1 cellular context compared by ENCODE assay signal in the genomic region with DNA sequence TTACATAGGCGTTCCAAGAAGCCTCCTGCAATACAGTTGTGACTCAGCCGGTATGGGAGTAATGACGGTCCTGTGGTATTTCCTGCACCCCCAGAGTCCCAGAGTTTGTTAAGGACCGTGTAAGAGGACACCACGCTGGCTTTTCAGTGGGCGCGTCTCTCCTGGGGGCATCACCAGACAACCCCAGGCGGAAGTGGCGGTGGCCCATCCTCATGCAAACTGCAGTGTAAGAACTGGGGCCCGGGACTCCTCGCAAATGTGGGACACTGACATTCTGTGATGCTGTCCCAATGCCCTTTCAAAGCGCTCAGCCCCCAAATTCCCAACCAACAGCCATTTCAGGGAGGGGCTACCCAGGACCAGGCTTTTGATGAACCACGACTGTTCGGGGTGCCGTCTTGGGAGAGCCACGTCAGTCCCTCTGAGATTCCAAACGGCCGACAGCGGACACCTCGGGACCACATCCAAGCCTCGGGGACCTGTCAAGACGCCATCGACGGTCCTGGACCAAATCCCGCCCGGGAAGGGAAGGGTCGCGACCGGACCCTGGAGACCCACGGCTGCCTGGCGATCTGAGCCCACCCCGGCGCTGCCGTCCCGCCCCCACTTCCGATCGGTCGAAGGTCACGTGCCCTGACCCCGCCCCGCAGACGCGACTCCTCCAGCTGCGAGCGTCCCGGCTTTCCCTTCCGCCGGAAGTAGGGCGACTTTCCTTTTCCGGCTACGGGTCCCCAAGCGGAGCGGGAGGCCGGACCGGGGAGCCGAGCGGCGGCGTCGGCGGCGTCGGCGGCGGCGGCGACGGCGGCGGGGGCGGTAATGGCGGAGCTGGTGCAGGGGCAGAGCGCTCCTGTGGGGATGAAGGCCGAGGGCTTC.
TF ChIP-seq lines count a peak whose summit lies in the region.

A gene with protein sequence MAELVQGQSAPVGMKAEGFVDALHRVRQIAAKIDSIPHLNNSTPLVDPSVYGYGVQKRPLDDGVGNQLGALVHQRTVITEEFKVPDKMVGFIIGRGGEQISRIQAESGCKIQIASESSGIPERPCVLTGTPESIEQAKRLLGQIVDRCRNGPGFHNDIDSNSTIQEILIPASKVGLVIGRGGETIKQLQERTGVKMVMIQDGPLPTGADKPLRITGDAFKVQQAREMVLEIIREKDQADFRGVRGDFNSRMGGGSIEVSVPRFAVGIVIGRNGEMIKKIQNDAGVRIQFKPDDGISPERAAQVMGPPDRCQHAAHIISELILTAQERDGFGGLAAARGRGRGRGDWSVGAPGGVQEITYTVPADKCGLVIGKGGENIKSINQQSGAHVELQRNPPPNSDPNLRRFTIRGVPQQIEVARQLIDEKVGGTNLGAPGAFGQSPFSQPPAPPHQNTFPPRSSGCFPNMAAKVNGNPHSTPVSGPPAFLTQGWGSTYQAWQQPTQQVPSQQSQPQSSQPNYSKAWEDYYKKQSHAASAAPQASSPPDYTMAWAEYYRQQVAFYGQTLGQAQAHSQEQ (plus strand): TSS at position 713 of the 873 bp plus-strand sequence. CDS start 104 bp downstream, at position 817.

TF ChIP-seq in K562, 482 proteins besides CTCF, POLR2A, EP300 and RAD21 (continued from another document and continues in another):
- TF ChIP-seq, protein P1, sequence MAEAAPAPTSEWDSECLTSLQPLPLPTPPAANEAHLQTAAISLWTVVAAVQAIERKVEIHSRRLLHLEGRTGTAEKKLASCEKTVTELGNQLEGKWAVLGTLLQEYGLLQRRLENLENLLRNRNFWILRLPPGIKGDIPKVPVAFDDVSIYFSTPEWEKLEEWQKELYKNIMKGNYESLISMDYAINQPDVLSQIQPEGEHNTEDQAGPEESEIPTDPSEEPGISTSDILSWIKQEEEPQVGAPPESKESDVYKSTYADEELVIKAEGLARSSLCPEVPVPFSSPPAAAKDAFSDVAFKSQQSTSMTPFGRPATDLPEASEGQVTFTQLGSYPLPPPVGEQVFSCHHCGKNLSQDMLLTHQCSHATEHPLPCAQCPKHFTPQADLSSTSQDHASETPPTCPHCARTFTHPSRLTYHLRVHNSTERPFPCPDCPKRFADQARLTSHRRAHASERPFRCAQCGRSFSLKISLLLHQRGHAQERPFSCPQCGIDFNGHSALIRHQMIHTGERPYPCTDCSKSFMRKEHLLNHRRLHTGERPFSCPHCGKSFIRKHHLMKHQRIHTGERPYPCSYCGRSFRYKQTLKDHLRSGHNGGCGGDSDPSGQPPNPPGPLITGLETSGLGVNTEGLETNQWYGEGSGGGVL (CRISPR knock-in tag; IDR thresholded peaks at IDR 0.05): no peak
- TF ChIP-seq, protein P2, sequence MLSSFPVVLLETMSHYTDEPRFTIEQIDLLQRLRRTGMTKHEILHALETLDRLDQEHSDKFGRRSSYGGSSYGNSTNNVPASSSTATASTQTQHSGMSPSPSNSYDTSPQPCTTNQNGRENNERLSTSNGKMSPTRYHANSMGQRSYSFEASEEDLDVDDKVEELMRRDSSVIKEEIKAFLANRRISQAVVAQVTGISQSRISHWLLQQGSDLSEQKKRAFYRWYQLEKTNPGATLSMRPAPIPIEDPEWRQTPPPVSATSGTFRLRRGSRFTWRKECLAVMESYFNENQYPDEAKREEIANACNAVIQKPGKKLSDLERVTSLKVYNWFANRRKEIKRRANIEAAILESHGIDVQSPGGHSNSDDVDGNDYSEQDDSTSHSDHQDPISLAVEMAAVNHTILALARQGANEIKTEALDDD (IDR thresholded peaks at IDR 0.05): no peak
- peak; percentile 98 for TF ChIP-seq GABPA (tag; conservative IDR thresholded peaks at IDR 0.05; ENCODE audit: low read depth)
- peak; percentile 72 for TF ChIP-seq TAF9B (IDR thresholded peaks at IDR 0.05; ENCODE audit: partially characterized antibody)
- no peak for TF ChIP-seq ZNF436 (CRISPR knock-in tag; IDR thresholded peaks at IDR 0.05)
- no peak for TF ChIP-seq CBX3 (IDR thresholded peaks at IDR 0.05; ENCODE audit: borderline replicate concordance in 1 of 2, low read length in 2 of 2)
- TF ChIP-seq, protein P3, sequence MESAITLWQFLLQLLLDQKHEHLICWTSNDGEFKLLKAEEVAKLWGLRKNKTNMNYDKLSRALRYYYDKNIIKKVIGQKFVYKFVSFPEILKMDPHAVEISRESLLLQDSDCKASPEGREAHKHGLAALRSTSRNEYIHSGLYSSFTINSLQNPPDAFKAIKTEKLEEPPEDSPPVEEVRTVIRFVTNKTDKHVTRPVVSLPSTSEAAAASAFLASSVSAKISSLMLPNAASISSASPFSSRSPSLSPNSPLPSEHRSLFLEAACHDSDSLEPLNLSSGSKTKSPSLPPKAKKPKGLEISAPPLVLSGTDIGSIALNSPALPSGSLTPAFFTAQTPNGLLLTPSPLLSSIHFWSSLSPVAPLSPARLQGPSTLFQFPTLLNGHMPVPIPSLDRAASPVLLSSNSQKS (CRISPR knock-in tag; IDR thresholded peaks at IDR 0.05): no peak
- no peak for TF ChIP-seq DDX20 (tag; IDR thresholded peaks at IDR 0.05; ENCODE audit: low read depth)
- no peak for TF ChIP-seq SREBF1 (IDR thresholded peaks at IDR 0.05; ENCODE audit: borderline replicate concordance, low read depth, low read length)
- no peak for TF ChIP-seq GATAD2B (IDR thresholded peaks at IDR 0.05; ENCODE audit: borderline replicate concordance)
- peak; percentile 96 for TF ChIP-seq RBFOX2 (IDR thresholded peaks at IDR 0.05; ENCODE audit: low read depth, low read length)
- TF ChIP-seq POLR2B (IDR thresholded peaks at IDR 0.05; ENCODE audit: low read depth, partially characterized antibody): peak; percentile 91
- TF ChIP-seq ZFX (CRISPR knock-in tag; IDR thresholded peaks at IDR 0.05): peak; percentile 74; the same call in 1 of the 2 replicates
- TF ChIP-seq ZNF263 (CRISPR knock-in tag; IDR thresholded peaks at IDR 0.05; ENCODE audit: borderline replicate concordance): peak; percentile 64; the same call in 1 of the 2 replicates
- TF ChIP-seq, protein P4, sequence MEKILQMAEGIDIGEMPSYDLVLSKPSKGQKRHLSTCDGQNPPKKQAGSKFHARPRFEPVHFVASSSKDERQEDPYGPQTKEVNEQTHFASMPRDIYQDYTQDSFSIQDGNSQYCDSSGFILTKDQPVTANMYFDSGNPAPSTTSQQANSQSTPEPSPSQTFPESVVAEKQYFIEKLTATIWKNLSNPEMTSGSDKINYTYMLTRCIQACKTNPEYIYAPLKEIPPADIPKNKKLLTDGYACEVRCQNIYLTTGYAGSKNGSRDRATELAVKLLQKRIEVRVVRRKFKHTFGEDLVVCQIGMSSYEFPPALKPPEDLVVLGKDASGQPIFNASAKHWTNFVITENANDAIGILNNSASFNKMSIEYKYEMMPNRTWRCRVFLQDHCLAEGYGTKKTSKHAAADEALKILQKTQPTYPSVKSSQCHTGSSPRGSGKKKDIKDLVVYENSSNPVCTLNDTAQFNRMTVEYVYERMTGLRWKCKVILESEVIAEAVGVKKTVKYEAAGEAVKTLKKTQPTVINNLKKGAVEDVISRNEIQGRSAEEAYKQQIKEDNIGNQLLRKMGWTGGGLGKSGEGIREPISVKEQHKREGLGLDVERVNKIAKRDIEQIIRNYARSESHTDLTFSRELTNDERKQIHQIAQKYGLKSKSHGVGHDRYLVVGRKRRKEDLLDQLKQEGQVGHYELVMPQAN (IDR thresholded peaks at IDR 0.05; ENCODE audit: borderline replicate concordance): peak; percentile 79; the same call in 1 of the 2 replicates
- no peak for TF ChIP-seq HMGN3 (IDR thresholded peaks at IDR 0.05; ENCODE audit: borderline replicate concordance, extremely low read depth, insufficient read length, low read depth, low read length)
- no peak for TF ChIP-seq ZKSCAN8 (CRISPR knock-in tag; IDR thresholded peaks at IDR 0.05)
- peak; percentile 74; the same call in 1 of the 2 replicates for TF ChIP-seq KLF6 (CRISPR knock-in tag; IDR thresholded peaks at IDR 0.05; ENCODE audit: borderline replicate concordance)
- no peak for TF ChIP-seq ATF1 (CRISPR knock-in tag; IDR thresholded peaks at IDR 0.05)
- TF ChIP-seq ATF1 (tag; IDR thresholded peaks at IDR 0.05): peak; percentile 80
- TF ChIP-seq FOXK2 (conservative IDR thresholded peaks at IDR 0.05 in 1 of 2, IDR thresholded peaks at IDR 0.05 in 1 of 2; ENCODE audit: low read depth in 2 of 2): 0 out of 4 replicates have a peak, but pooled peaks of 1 of the 2 experiments have one; percentile 23
- TF ChIP-seq, protein P5, sequence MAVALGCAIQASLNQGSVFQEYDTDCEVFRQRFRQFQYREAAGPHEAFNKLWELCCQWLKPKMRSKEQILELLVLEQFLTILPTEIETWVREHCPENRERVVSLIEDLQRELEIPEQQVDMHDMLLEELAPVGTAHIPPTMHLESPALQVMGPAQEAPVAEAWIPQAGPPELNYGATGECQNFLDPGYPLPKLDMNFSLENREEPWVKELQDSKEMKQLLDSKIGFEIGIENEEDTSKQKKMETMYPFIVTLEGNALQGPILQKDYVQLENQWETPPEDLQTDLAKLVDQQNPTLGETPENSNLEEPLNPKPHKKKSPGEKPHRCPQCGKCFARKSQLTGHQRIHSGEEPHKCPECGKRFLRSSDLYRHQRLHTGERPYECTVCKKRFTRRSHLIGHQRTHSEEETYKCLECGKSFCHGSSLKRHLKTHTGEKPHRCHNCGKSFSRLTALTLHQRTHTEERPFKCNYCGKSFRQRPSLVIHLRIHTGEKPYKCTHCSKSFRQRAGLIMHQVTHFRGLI (CRISPR knock-in tag; IDR thresholded peaks at IDR 0.05): no peak
- TF ChIP-seq ZNF41 (CRISPR knock-in tag; conservative IDR thresholded peaks at IDR 0.05): no peak
- TF ChIP-seq, protein P6, sequence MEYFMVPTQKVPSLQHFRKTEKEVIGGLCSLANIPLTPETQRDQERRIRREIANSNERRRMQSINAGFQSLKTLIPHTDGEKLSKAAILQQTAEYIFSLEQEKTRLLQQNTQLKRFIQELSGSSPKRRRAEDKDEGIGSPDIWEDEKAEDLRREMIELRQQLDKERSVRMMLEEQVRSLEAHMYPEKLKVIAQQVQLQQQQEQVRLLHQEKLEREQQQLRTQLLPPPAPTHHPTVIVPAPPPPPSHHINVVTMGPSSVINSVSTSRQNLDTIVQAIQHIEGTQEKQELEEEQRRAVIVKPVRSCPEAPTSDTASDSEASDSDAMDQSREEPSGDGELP (CRISPR knock-in tag; IDR thresholded peaks at IDR 0.05; ENCODE audit: borderline replicate concordance): peak; percentile 98
- no peak for TF ChIP-seq POLR3G (IDR thresholded peaks at IDR 0.05; ENCODE audit: extremely low read depth, insufficient read length, insufficient replicate concordance)
- no peak for TF ChIP-seq IFI16 (CRISPR knock-in tag; IDR thresholded peaks at IDR 0.05)
- TF ChIP-seq, protein P7, sequence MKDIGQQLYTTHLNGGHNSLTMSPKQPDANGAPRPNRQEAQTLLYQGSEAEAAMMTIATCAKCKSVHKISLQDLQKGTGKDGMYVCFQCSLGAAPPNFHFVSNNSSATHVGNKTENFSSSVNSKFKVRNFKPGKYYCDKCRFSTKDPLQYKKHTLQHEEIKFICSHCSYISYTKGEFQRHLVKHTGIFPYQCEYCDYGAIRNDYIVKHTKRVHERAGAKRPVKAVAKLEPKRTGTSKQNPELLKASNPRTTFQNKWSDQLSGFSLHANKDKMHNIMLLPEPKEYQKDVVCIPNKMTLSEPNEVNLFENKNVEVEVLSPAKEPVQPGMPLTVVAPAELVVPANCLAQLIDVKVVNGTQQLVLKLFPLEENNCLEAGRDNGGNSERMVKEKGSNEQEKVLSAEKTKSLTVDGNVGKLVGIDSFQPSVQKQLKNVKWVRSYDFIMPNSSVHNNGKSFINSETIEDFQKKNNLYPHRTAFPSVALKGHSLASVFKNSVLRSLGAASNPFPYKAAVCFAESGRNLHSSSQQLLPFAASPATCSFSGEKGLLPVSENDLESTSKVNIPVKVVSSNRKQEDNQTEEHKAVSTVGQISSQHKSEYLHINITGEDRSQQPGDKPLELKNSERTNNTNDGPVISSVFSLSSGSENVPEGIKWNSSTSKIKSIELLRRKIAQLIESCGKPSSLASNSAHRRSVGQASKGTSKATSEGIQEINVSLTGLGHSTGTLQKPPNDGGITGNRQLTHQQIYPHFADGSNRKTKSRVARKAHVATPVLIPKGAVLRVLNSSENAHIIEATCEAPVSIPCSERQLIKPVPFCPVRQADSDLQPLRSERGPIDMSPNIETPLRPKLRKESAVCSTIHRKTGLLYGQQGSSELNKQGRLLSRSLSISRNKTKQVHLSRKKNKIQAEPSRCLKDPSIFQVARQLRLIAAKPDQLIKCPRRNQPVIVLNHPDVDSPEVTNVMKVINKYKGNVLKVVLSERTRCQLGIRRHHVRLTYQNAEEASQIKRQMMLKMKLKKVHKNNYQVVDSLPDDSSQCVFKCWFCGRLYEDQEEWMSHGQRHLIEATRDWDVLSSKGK (CRISPR knock-in tag; IDR thresholded peaks at IDR 0.05): no peak
- 0 out of 2 replicates have a peak, but pooled peaks have one; percentile 42 for TF ChIP-seq JUN (IDR thresholded peaks at IDR 0.05; ENCODE audit: borderline replicate concordance, low read depth, low read length)
- TF ChIP-seq JUN (CRISPR knock-in tag; IDR thresholded peaks at IDR 0.05; ENCODE audit: borderline replicate concordance): no peak
- peak; percentile 51 for TF ChIP-seq PHF20 (IDR thresholded peaks at IDR 0.05; ENCODE audit: partially characterized antibody)
- no peak for TF ChIP-seq ZNF75A (CRISPR knock-in tag; IDR thresholded peaks at IDR 0.05)
- peak; percentile 63; the same call in 1 of the 2 replicates for TF ChIP-seq POLR2H (tag; IDR thresholded peaks at IDR 0.05; ENCODE audit: low read depth)
- no peak for TF ChIP-seq NCOA4 (IDR thresholded peaks at IDR 0.05; ENCODE audit: partially characterized antibody)
- peak in 1 of 2 experiments; percentile 51; a peak in 1 of 4 replicates for TF ChIP-seq NONO (IDR thresholded peaks at IDR 0.05; ENCODE audit: low read depth in 2 of 2, low read length in 1 of 2)
- TF ChIP-seq ETS2 (tag; IDR thresholded peaks at IDR 0.05; ENCODE audit: borderline replicate concordance, poor library complexity, severe bottlenecking): no peak
- TF ChIP-seq, protein P8, sequence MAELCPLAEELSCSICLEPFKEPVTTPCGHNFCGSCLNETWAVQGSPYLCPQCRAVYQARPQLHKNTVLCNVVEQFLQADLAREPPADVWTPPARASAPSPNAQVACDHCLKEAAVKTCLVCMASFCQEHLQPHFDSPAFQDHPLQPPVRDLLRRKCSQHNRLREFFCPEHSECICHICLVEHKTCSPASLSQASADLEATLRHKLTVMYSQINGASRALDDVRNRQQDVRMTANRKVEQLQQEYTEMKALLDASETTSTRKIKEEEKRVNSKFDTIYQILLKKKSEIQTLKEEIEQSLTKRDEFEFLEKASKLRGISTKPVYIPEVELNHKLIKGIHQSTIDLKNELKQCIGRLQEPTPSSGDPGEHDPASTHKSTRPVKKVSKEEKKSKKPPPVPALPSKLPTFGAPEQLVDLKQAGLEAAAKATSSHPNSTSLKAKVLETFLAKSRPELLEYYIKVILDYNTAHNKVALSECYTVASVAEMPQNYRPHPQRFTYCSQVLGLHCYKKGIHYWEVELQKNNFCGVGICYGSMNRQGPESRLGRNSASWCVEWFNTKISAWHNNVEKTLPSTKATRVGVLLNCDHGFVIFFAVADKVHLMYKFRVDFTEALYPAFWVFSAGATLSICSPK (IDR thresholded peaks at IDR 0.05; ENCODE audit: borderline replicate concordance): no peak
- TF ChIP-seq THRAP3 (IDR thresholded peaks at IDR 0.05; ENCODE audit: borderline replicate concordance): no peak
- no peak for TF ChIP-seq ZNF696 (CRISPR knock-in tag; conservative IDR thresholded peaks at IDR 0.05)
- no peak for TF ChIP-seq PRPF4 (IDR thresholded peaks at IDR 0.05; ENCODE audit: insufficient read depth, low read depth, low read length, poor library complexity, severe bottlenecking)
- TF ChIP-seq SRF (CRISPR knock-in tag; IDR thresholded peaks at IDR 0.05): peak in 1 of 2 experiments; percentile 77; a peak in 2 of 4 replicates
- peak in 1 of 2 experiments; percentile 46; a peak in 1 of 4 replicates for TF ChIP-seq RCOR1 (IDR thresholded peaks at IDR 0.05; ENCODE audit: borderline replicate concordance in 1 of 2, low read depth in 2 of 2, low read length in 2 of 2)
- peak; percentile 97 for TF ChIP-seq BHLHE40 (IDR thresholded peaks at IDR 0.05; ENCODE audit: low read length)
- TF ChIP-seq ZNF217 (CRISPR knock-in tag; IDR thresholded peaks at IDR 0.05): no peak
